In the genomic region with DNA sequence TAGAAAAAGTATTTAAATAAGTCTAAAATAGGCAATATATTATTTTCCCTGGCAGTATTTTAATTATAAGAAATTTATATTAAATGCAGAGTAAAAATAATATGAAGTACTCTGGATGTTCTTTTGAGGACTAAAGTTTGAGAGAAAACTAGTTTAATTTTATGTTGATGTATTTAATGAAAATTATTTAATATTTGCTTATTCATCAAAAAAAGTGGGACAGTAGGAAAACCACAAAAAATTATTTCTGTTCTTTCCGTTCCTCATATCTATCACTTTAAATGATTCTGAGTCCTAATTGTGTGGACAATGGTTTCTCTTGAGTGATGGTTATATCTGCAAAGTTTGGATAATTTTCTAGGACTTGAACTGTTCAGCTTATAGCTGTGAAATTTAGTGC, we compare ENCODE assay signal across 7 cellular contexts.
"Had no signal": no experiment of that assay in that cellular context is flagged by ENCODE, and none has a peak within 500 bp of the region (broad histone marks: within the 10 kb centered on the region; RNA-seq: fewer than 3 reads in every experiment).

No MANE protein-coding gene starts in this region.

- FAIRE-seq: H54 had no signal

- H3K9ac ChIP-seq: GM23248 had no signal

- H2AFZ ChIP-seq: GM23248 had no signal

- DNase-seq: GM23248, GOT3, H9, HCEC 1CT, KG1 had no signal

- H3K27ac ChIP-seq: GM23248, HL-60 had no signal

- H3K4me3 ChIP-seq: GM23248 had no signal
